2 cellular contexts compared by ENCODE assay signal in genomic region chr2:74532222-74532621, GRCh38.
TF ChIP-seq lines count a peak whose summit lies in the region.

No MANE protein-coding gene starts in this region.

TF ChIP-seq in GM12878, 131 proteins besides CTCF, POLR2A, EP300 and RAD21:
- TF ChIP-seq BHLHE40 (IDR thresholded peaks at IDR 0.05; ENCODE audit: borderline replicate concordance in 1 of 2, low read depth in 2 of 2, low read length in 1 of 2) (no peak), SMC3 (IDR thresholded peaks at IDR 0.05; ENCODE audit: borderline replicate concordance, low read length) (peak; percentile 44; the same call in 1 of the 2 replicates)

TF ChIP-seq in neural cell, 6 proteins besides CTCF, POLR2A, EP300 and RAD21:
- TF ChIP-seq SMC3 (conservative IDR thresholded peaks at IDR 0.05; ENCODE audit: poor library complexity) = peak; percentile 63
- TF ChIP-seq TAF1 (IDR thresholded peaks at IDR 0.05; ENCODE audit: low read depth) = no peak
- no peak for TF ChIP-seq REST (IDR thresholded peaks at IDR 0.05; ENCODE audit: borderline replicate concordance)
TF ChIP-seq in neural cell: peak in this region for 1.
